27 cellular contexts compared by ENCODE assay signal in the genomic region with DNA sequence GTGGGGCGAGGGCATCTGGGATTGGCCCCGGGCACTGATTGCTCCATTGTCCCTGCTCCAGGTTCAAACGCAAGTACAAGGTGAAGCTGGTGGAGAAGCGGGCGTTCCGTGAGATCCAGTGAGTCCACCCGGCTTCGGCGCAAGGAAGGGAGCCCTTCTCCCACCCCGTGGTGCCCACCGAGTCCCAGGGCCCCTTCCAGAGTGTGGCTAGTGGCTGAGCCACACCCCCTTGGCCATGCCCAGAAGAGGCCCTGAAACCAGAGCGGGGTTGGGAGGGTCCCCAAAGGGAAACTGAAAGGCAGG. TPM values are rescaled to one million over a fixed set of nuclear protein-coding genes. Genes with fewer than 3 reads are reported as not detected.
"Had no signal": no experiment of that assay in that cellular context is flagged by ENCODE, and none has a peak within 500 bp of the region (broad histone marks: within the 10 kb centered on the region; RNA-seq: fewer than 3 reads in every experiment).

No MANE protein-coding gene starts in this region.

- H3K27me3 Mint-ChIP-seq: activated naive CD8-positive, alpha-beta T cell treated with anti-CD3 and anti-CD28 coated beads, Interleukin-2, amount 50 U/mL, for 24 hours; naive thymus-derived CD8-positive, alpha-beta T cell; stimulated activated naive CD8-positive, alpha-beta T cell treated with anti-CD3 and anti-CD28 coated beads, Interleukin-15, amount 100 ng/mL, for 72 hours had no signal

- H3K9me3 ChIP-seq: lower lobe of right lung, ovary, prostate gland, tibial artery had no signal

- H3K27ac Mint-ChIP-seq: activated naive CD8-positive, alpha-beta T cell treated with anti-CD3 and anti-CD28 coated beads, Interleukin-2, amount 50 U/mL, for 24 hours; activated T-helper 1 cell treated with anti-CD3 and anti-CD28 coated beads, Interleukin-12 subunit alpha, Interleukin-12 subunit beta, Interleukin-2, Interleukin-4 antibody, amounts not matched to agents 30 ng/mL and 10 ng/mL and 1 ng/mL, durations not matched to agents 14 hours and 24 hours and 36 hours; WTC11 had no signal

- H3K9me3 Mint-ChIP-seq: activated naive CD8-positive, alpha-beta T cell treated with anti-CD3 and anti-CD28 coated beads, Interleukin-2, amount 50 U/mL, for 24 hours; activated T-helper 1 cell treated with anti-CD3 and anti-CD28 coated beads, Interleukin-12 subunit alpha, Interleukin-12 subunit beta, Interleukin-2, Interleukin-4 antibody, amounts not matched to agents 30 ng/mL and 10 ng/mL and 1 ng/mL, durations not matched to agents 14 hours and 24 hours and 36 hours; naive thymus-derived CD8-positive, alpha-beta T cell; stimulated activated naive CD8-positive, alpha-beta T cell treated with anti-CD3 and anti-CD28 coated beads, Interleukin-15, amount 100 ng/mL, for 72 hours had no signal

- H3K4me3 ChIP-seq: heart left ventricle, lower lobe of right lung, ovary, prostate gland, tibial artery had no signal

- H3K4me3 Mint-ChIP-seq: activated naive CD8-positive, alpha-beta T cell treated with anti-CD3 and anti-CD28 coated beads, Interleukin-2, amount 50 U/mL, for 24 hours; activated T-helper 1 cell treated with anti-CD3 and anti-CD28 coated beads, Interleukin-12 subunit alpha, Interleukin-12 subunit beta, Interleukin-2, Interleukin-4 antibody, amounts not matched to agents 30 ng/mL and 10 ng/mL and 1 ng/mL, durations not matched to agents 14 hours and 24 hours and 36 hours; stimulated activated naive CD8-positive, alpha-beta T cell treated with anti-CD3 and anti-CD28 coated beads, Interleukin-15, amount 100 ng/mL, for 72 hours; WTC11 had no signal

- FAIRE-seq: endometrium, islet of Langerhans, urothelium cell line had no signal

- H3K27ac ChIP-seq: lower lobe of right lung, ovary, prostate gland, tibial artery had no signal

- H3K36me3 ChIP-seq: ovary had no signal

- ATAC-seq: activated naive CD8-positive, alpha-beta T cell treated with anti-CD3 and anti-CD28 coated beads, Interleukin-2, amount 50 U/mL, for 24 hours; lower lobe of right lung; naive thymus-derived CD8-positive, alpha-beta T cell; stimulated activated naive CD8-positive, alpha-beta T cell treated with anti-CD3 and anti-CD28 coated beads, Interleukin-15, amount 100 ng/mL, for 72 hours; WTC11 had no signal

- DNase-seq: activated CD4-positive, alpha-beta T cell treated with anti-CD3 and anti-CD28 coated beads, Interleukin-2, amount 50 U/mL, for 48 hours; activated gamma-delta T cell; activated naive CD4-positive, alpha-beta T cell treated with anti-CD3 and anti-CD28 coated beads, Interleukin-2, amount 50 U/mL, for 16 hours; activated naive CD8-positive, alpha-beta T cell treated with anti-CD3 and anti-CD28 coated beads, Interleukin-2, amount 50 U/mL, for 24 hours; cortex of kidney; effector CD4-positive, alpha-beta T cell; heart left ventricle; left cardiac atrium; lower lobe of right lung; mesendoderm; naive thymus-derived CD8-positive, alpha-beta T cell; ovary; stimulated activated CD4-positive, alpha-beta T cell treated with anti-CD3 and anti-CD28 coated beads, Interleukin-1b, Interleukin-23, amount 100 ng/mL, for 48 hours; stimulated activated naive CD8-positive, alpha-beta T cell treated with anti-CD3 and anti-CD28 coated beads, Interleukin-15, amount 100 ng/mL, for 72 hours; T1000; tibial artery had no signal

- H3K4me1 ChIP-seq: heart left ventricle, lower lobe of right lung, prostate gland, tibial artery had no signal

- H3K27me3 ChIP-seq: heart left ventricle, ovary, tibial artery had no signal

- H3K4me1 Mint-ChIP-seq: WTC11 had no signal

RNA-seq across cellular contexts. Expression of gene EHD2, which starts 43.4 kb away (rescaled TPM):
- total RNA-seq: naive thymus-derived CD8-positive, alpha-beta T cell had no signal
- polyA plus RNA-seq: naive thymus-derived CD8-positive, alpha-beta T cell had no signal

RNA-seq across cellular contexts. Expression of gene TPRX1, which starts 47.8 kb away (rescaled TPM):
- total RNA-seq: activated T-helper 1 cell treated with anti-CD3 and anti-CD28 coated beads, Interleukin-12 subunit alpha, Interleukin-12 subunit beta, Interleukin-2, Interleukin-4 antibody, amounts not matched to agents 30 ng/mL and 10 ng/mL and 1 ng/mL, durations not matched to agents 14 hours and 24 hours and 36 hours; cerebellum; epithelial cell of proximal tubule; fibroblast of villous mesenchyme; heart left ventricle; left cardiac atrium; lower lobe of right lung; naive thymus-derived CD8-positive, alpha-beta T cell; ovary; skeletal muscle tissue; T-helper 1 cell treated with Interleukin-12 subunit alpha and Interleukin-12 subunit beta and Interleukin-4 antibody, amounts not matched to agents 30 ng/mL and 1 ng/mL, for 36 hours; WTC11 had no signal
- polyA plus RNA-seq: heart left ventricle; naive thymus-derived CD8-positive, alpha-beta T cell; ovary had no signal
